7 cellular contexts compared by ENCODE assay signal in the genomic region with DNA sequence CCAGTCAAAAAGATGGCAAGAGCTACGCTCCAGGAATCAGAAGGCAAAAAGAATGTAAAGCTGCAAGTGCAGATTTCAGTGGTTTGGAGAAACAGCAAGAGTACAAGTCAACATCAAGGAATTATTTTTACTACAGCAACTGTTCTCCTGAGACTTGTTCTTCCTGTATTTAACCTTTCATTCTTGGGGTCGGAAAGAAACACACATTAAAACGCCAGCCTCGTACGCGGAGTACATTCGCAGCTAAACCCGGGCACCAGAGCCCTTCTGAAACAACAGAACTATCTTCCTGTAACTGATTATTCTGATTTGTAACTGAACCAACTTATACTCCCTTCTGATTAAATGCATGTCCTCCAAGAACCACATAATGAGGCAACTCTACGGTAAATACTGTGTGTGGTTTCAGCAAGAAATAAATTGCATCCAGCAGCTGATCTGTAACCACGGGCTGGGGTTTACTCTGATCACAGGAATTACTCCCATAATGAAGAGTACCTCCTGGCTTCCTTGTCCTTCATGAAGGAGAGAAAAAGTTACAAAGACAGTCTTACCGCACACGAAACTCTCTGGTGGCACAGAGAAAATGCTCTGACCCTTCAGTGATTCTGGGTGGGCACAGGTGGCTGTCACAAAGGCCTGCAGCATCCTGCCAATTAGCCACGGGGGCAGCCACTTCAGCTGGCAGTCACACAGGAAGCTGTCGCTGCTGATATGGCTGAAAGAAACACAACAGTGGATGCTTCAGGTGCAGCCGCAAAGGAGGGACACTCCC.
A peak's percentile ranks its signal among the peaks of the same experiment; 100 is the strongest.
DNase-seq lines count a peak whose midpoint lies in the region; ATAC-seq lines count a peak whose summit lies in the region.

No MANE protein-coding gene starts in this region.

- H3K27me3 Mint-ChIP-seq in stimulated activated naive CD8-positive, alpha-beta T cell treated with anti-CD3 and anti-CD28 coated beads, Interleukin-15, Interleukin-2, amounts not matched to agents 100 ng/mL and 50 ng/mL, for 24 hours, result no peaks in the 10 kb centered on the region

- H3K4me3 Mint-ChIP-seq in stimulated activated naive CD8-positive, alpha-beta T cell treated with anti-CD3 and anti-CD28 coated beads, Interleukin-15, Interleukin-2, amounts not matched to agents 100 ng/mL and 50 ng/mL, for 24 hours, result peak overlapping the region; percentile 62

- DNase-seq in activated T-cell treated with anti-CD3 and anti-CD28 coated beads for 24 hours (ENCODE audit: low read depth) (peak; percentile 16), germinal center (ENCODE audit: low spot score) (peak; percentile 68), AML-193 (lab: John Stamatoyannopoulos, UW) (no peak), NCI-H2196 treated with DMSO at 0.1 percent for 48 hours (lab: John Stamatoyannopoulos, UW; ENCODE audit: unreplicated experiment) (no peak)

- H3K27ac Mint-ChIP-seq in stimulated activated naive CD8-positive, alpha-beta T cell treated with anti-CD3 and anti-CD28 coated beads, Interleukin-15, Interleukin-2, amounts not matched to agents 100 ng/mL and 50 ng/mL, for 24 hours, result peak overlapping the region; percentile 74

- peaks cover 7% of the 10 kb centered on the region for H3K9me3 Mint-ChIP-seq in stimulated activated naive CD8-positive, alpha-beta T cell treated with anti-CD3 and anti-CD28 coated beads, Interleukin-15, Interleukin-2, amounts not matched to agents 100 ng/mL and 50 ng/mL, for 24 hours

- ATAC-seq in GM19438 (IDR thresholded peaks at IDR 0.05; ENCODE audit: low read depth, unreplicated experiment) (peak; percentile 94), HG03196 (IDR thresholded peaks at IDR 0.05; ENCODE audit: unreplicated experiment) (peak; percentile 87)

- H3K36me3 Mint-ChIP-seq in stimulated activated naive CD8-positive, alpha-beta T cell treated with anti-CD3 and anti-CD28 coated beads, Interleukin-15, Interleukin-2, amounts not matched to agents 100 ng/mL and 50 ng/mL, for 24 hours (ENCODE audit: low read depth), result peaks cover 55% of the 10 kb centered on the region

- peaks cover 54% of the 10 kb centered on the region for H3K4me1 Mint-ChIP-seq in stimulated activated naive CD8-positive, alpha-beta T cell treated with anti-CD3 and anti-CD28 coated beads, Interleukin-15, Interleukin-2, amounts not matched to agents 100 ng/mL and 50 ng/mL, for 24 hours (ENCODE audit: low read depth)

Comparison
In these comparisons a context has a peak if more than half of its experiments do, and no peak if none do; other contexts are left out.
1. DNase-seq: peak in activated T-cell treated with anti-CD3 and anti-CD28 coated beads for 24 hours (single experiment) and germinal center (single experiment); none in AML-193 (0 of 2) and NCI-H2196 treated with DMSO at 0.1 percent for 48 hours (single experiment).